Comparison of ENCODE assay signal across 8 cellular contexts in the genomic region with DNA sequence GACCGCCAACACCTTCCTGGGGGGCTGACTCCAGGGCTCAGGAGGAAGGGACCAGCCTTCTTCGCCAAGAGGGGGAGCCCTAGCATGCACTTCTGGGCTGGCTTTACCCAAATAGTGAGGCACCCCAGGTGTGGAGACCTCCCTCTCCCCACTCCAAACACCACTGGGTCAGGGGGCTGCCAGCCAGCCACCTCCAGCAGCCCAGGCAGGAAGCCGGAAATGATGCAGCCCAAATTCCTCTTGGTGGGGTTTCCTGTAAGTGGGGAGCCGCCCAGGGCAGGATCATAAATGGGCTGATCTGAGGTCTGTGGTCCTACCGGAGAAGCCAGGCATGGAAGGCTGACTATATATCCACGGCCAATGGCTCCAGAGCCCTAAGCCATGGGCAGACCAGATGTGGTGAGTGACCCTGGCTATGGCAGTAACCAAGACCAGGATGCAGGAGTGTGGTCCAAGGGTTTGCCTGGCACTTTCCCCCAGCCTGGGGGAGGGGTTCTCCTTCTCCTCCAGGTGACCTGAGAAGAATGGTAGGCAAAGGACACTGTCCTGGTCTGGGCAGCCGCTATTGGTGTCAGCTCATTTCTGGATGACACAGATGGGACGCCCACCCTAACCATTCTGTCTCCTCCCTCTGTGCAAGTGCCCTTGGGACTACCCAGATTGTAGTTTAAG. TPM values are rescaled to one million over a fixed set of nuclear protein-coding genes. Genes with fewer than 3 reads are reported as not detected.
A peak's percentile ranks its signal among the peaks of the same experiment; 100 is the strongest.
DNase-seq lines count a peak whose midpoint lies in the region; ATAC-seq and TF ChIP-seq lines count a peak whose summit lies in the region.

No MANE protein-coding gene starts in this region.

- H3K4me3 Mint-ChIP-seq in naive thymus-derived CD4-positive, alpha-beta T cell = peak overlapping the region; percentile 25 to 94 (median 65)

- TF ChIP-seq CTCF in MM.1S (IDR thresholded peaks at IDR 0.05; ENCODE audit: low read length) = peak; percentile 36

- H3K27ac Mint-ChIP-seq in naive thymus-derived CD4-positive, alpha-beta T cell = peak overlapping the region; percentile 40 to 86 (median 67)

- no peaks in the 10 kb centered on the region for H3K9me2 ChIP-seq in MM.1S (replicated peaks; ENCODE audit: insufficient read depth, low read length)

- POLR2A ChIA-PET in naive thymus-derived CD4-positive, alpha-beta T cell (lab: Charles Lee) = interaction anchor here (1.1 to 5.9 kb wide), 5 partner anchors 9 to 346 kb away, joined by 4 to 59 read pairs (median 6); partner anchors contain the start of gene TP53I13

- peaks cover 8 to 85% (median 70%) of the 10 kb centered on the region in 11 experiments; a peak in 21 of 22 replicates for H4K20me1 ChIP-seq in BLaER1 treated with 17β-estradiol and CSF1 and Interleukin-3, amounts not matched to agents 10 nM and 100 nM
- no peaks in the 10 kb centered on the region for H4K20me1 ChIP-seq in MM.1S (ENCODE audit: insufficient read depth, low read length)

- DNase-seq in MM.1S (no peak), caudate nucleus (lab: John Stamatoyannopoulos, UW) (no peak)
- DNase-seq in naive thymus-derived CD4-positive, alpha-beta T cell = peak in 1 of 9 donors; percentile 18

- H3K4me1 ChIP-seq in BLaER1 treated with 17β-estradiol and CSF1 and Interleukin-3, amounts not matched to agents 10 nM and 100 nM = peaks cover 69 to 82% (median 78%) of the 10 kb centered on the region in 10 experiments
- H3K4me1 ChIP-seq in MM.1S (ENCODE audit: low read length) = peaks cover 19% of the 10 kb centered on the region
- peaks cover 29 to 49% of the 10 kb centered on the region in 2 donors for H3K4me1 ChIP-seq in naive thymus-derived CD4-positive, alpha-beta T cell (ENCODE audit: control insufficient read depth in 2 of 2, insufficient read depth in 2 of 2, low read length in 2 of 2)

- no peaks in the 10 kb centered on the region for H3K9me3 Mint-ChIP-seq in naive thymus-derived CD4-positive, alpha-beta T cell

- H3K36me3 Mint-ChIP-seq in naive thymus-derived CD4-positive, alpha-beta T cell = peaks cover 0 to 18% (median 4%) of the 10 kb centered on the region in 5 donors

- H3K27me3 ChIP-seq in BLaER1 treated with 17β-estradiol and CSF1 and Interleukin-3, amounts not matched to agents 10 nM and 100 nM = no peaks in the 10 kb centered on the region
- no peaks in the 10 kb centered on the region for H3K27me3 ChIP-seq in MM.1S (replicated peaks; ENCODE audit: insufficient read depth, low read length)
- H3K27me3 ChIP-seq in naive thymus-derived CD4-positive, alpha-beta T cell (ENCODE audit: control insufficient read depth in 2 of 2, insufficient read depth in 2 of 2, low read length in 2 of 2) = no peaks in the 10 kb centered on the region

- peak overlapping the region; percentile 65 to 91 (median 84) for H3K27ac ChIP-seq in BLaER1 treated with 17β-estradiol and CSF1 and Interleukin-3, amounts not matched to agents 10 nM and 100 nM
- H3K27ac ChIP-seq in MM.1S (ENCODE audit: low read length) (no peak overlapping the region), caudate nucleus (ENCODE audit: low read depth, low read length) (peak overlapping the region; percentile 95)
- peak overlapping the region; percentile 30 for H3K27ac ChIP-seq in naive thymus-derived CD4-positive, alpha-beta T cell (ENCODE audit: low read depth, low read length)

- CTCF ChIA-PET in naive thymus-derived CD4-positive, alpha-beta T cell (lab: Charles Lee) = interaction anchor here (0.7 to 2.0 kb wide), 6 partner anchors 11 to 194 kb away, joined by 3 to 21 read pairs (median 4); no protein-coding TSS in a partner anchor

- ATAC-seq in naive thymus-derived CD4-positive, alpha-beta T cell = no peak
- ATAC-seq in HG02678 (IDR thresholded peaks at IDR 0.05; ENCODE audit: unreplicated experiment) = no peak
- ATAC-seq in HG03097 (IDR thresholded peaks at IDR 0.05; ENCODE audit: low FRiP score, unreplicated experiment) = no peak
- ATAC-seq in HG03439 (IDR thresholded peaks at IDR 0.05; ENCODE audit: unreplicated experiment) = no peak
- no peak for ATAC-seq in GM21360 (IDR thresholded peaks at IDR 0.05; ENCODE audit: unreplicated experiment)

- H3K9me3 ChIP-seq in BLaER1 treated with 17β-estradiol and CSF1 and Interleukin-3, amounts not matched to agents 10 nM and 100 nM (replicated peaks in 1 of 11) = no peaks in the 10 kb centered on the region
- H3K9me3 ChIP-seq in MM.1S (replicated peaks; ENCODE audit: insufficient read depth, low read length) = no peaks in the 10 kb centered on the region
- H3K9me3 ChIP-seq in naive thymus-derived CD4-positive, alpha-beta T cell (ENCODE audit: control insufficient read depth in 2 of 3, low read length in 3 of 3) = no peaks in the 10 kb centered on the region

- H3K4me1 Mint-ChIP-seq in naive thymus-derived CD4-positive, alpha-beta T cell = peaks cover 43 to 58% (median 54%) of the 10 kb centered on the region in 7 donors

- intact Hi-C loops in naive thymus-derived CD4-positive, alpha-beta T cell (cut with micrococcal nuclease) = no loop called here

- H3K4me2 ChIP-seq in BLaER1 treated with 17β-estradiol and CSF1 and Interleukin-3, amounts not matched to agents 10 nM and 100 nM = peak overlapping the region; percentile 90 to 100 (median 99)
- H3K4me2 ChIP-seq in MM.1S (ENCODE audit: low read depth, low read length) = no peak overlapping the region

- peak overlapping the region; percentile 65 to 93 (median 76) for H3K9ac ChIP-seq in BLaER1 treated with 17β-estradiol and CSF1 and Interleukin-3, amounts not matched to agents 10 nM and 100 nM
- no peak overlapping the region for H3K9ac ChIP-seq in MM.1S (ENCODE audit: low read length)

- H3K27me3 Mint-ChIP-seq in naive thymus-derived CD4-positive, alpha-beta T cell = no peaks in the 10 kb centered on the region

- H3K36me3 ChIP-seq in BLaER1 treated with 17β-estradiol and CSF1 and Interleukin-3, amounts not matched to agents 10 nM and 100 nM = peaks cover 28 to 40% (median 32%) of the 10 kb centered on the region in 11 experiments
- no peaks in the 10 kb centered on the region for H3K36me3 ChIP-seq in MM.1S (replicated peaks; ENCODE audit: insufficient read depth, low read length)
- H3K36me3 ChIP-seq in naive thymus-derived CD4-positive, alpha-beta T cell (ENCODE audit: control insufficient read depth in 2 of 3, insufficient read depth in 3 of 3, low read length in 3 of 3) = peaks cover 0 to 25% (median 8%) of the 10 kb centered on the region in 3 experiments

- H3K4me3 ChIP-seq in BLaER1 treated with 17β-estradiol and CSF1 and Interleukin-3, amounts not matched to agents 10 nM and 100 nM = peak overlapping the region; percentile 21 to 67 (median 44); a peak in 19 of 20 replicates
- H3K4me3 ChIP-seq in MM.1S (ENCODE audit: low read length) = no peak overlapping the region
- H3K4me3 ChIP-seq in naive thymus-derived CD4-positive, alpha-beta T cell (ENCODE audit: low read length) = peak overlapping the region; percentile 23

- H3F3A ChIP-seq in MM.1S (ENCODE audit: insufficient read depth, low read length) = no peaks in the 10 kb centered on the region

- H2AFZ ChIP-seq in MM.1S (ENCODE audit: low read length) = no peak overlapping the region

- H3K79me2 ChIP-seq in MM.1S (ENCODE audit: low read length) = peaks cover 57% of the 10 kb centered on the region

RNA-seq across cellular contexts. Expression of gene GIT1, which starts 4.2 kb away (rescaled TPM):
- total RNA-seq in naive thymus-derived CD4-positive, alpha-beta T cell = 10 to 100 TPM; 42.5 to 76.3 (median 62.4) TPM
- polyA plus RNA-seq in naive thymus-derived CD4-positive, alpha-beta T cell = 10 to 100 TPM in 1 of 2 donors, 1 to 10 TPM in 1; 6.8 to 20.0 TPM

RNA-seq across cellular contexts. Expression of gene ANKRD13B, which starts 7.7 kb away (rescaled TPM):
- 1 to 10 TPM in 3 of 5 experiments, under 1 TPM in 2; 0.70 to 9.8 (median 1.5) TPM for total RNA-seq in naive thymus-derived CD4-positive, alpha-beta T cell
- under 1 TPM in 1 of 2 donors, not detected in 1; 0.51 TPM for polyA plus RNA-seq in naive thymus-derived CD4-positive, alpha-beta T cell

RNA-seq across cellular contexts. Expression of gene TP53I13, which starts 16.7 kb away (rescaled TPM):
- 10 to 100 TPM; 61.6 to 87.5 (median 62.8) TPM for total RNA-seq in naive thymus-derived CD4-positive, alpha-beta T cell
- 10 to 100 TPM; 19.3 to 26.8 TPM for polyA plus RNA-seq in naive thymus-derived CD4-positive, alpha-beta T cell

RNA-seq across cellular contexts. Expression of gene ABHD15, which starts 18.4 kb away (rescaled TPM):
- 10 to 100 TPM in 2 of 5 experiments, 1 to 10 TPM in 3; 8.6 to 17.6 (median 10.0) TPM for total RNA-seq in naive thymus-derived CD4-positive, alpha-beta T cell
- 1 to 10 TPM; 3.1 to 5.3 TPM for polyA plus RNA-seq in naive thymus-derived CD4-positive, alpha-beta T cell

RNA-seq across cellular contexts. Expression of gene CORO6, which starts 37.5 kb away (rescaled TPM):
- 1 to 10 TPM; 1.4 to 3.1 (median 1.7) TPM for total RNA-seq in naive thymus-derived CD4-positive, alpha-beta T cell
- under 1 TPM; 0.15 to 0.35 TPM for polyA plus RNA-seq in naive thymus-derived CD4-positive, alpha-beta T cell
